Comparison of ENCODE assay signal across 19 cellular contexts in the genomic region with DNA sequence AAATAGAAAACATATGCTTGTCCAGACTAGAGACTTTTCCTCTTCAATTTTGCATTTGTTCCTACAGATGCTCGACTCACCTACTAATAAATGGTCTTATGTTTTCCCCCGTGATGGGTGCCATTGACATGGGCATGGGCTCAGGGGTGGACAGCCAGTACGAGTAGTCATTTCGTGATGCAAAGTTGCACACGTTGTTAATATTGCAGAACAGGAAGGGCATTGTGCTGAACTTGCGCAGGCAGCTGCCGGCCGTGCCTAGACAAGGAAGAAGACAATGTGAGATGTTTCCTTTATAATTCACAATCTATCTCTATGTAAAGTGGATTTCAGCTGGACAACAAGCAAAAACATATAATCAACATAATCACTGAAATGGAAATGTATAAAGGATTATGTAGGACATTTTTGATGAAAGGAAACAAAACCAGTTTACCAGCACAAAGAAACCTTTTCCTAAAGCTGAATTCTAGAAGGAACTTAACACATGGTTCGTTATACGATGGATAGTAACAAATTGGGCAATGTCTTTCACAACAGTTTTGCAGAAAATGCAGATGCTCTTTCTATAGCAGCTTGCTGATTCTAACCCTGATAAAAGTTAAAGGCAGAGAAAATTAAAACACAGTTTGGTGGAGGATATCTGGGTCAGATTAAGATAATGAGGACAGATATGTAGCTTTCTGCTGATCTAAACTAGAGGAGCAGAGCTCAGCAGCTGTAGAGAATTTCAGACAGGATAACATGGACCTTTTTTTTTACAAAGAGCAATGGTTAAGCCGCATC.
DNase-seq lines count a peak whose midpoint lies in the region; ATAC-seq and TF ChIP-seq lines count a peak whose summit lies in the region.
"Had no signal": no experiment of that assay in that cellular context is flagged by ENCODE, and none has a peak within 500 bp of the region (broad histone marks: within the 10 kb centered on the region; RNA-seq: fewer than 3 reads in every experiment).

No MANE protein-coding gene starts in this region.

- 40 to 59% (median 51%) methylated on average over 11 of the region's 11 CpGs for WGBS in spleen, 5 donors

- H3K4me1 ChIP-seq in left ventricle myocardium inferior (peaks cover 25% of the 10 kb centered on the region), spleen (peaks cover 0 to 32% (median 7%) of the 10 kb centered on the region in 6 donors), tibial artery (no peaks in the 10 kb centered on the region)
- H3K4me1 ChIP-seq: Peyer's patch, prostate gland had no signal

- no peak for ATAC-seq in GM21528 (IDR thresholded peaks at IDR 0.05; ENCODE audit: low FRiP score, unreplicated experiment)
- ATAC-seq: body of pancreas had no signal

- no peak for TF ChIP-seq POLR2A in spleen (IDR thresholded peaks at IDR 0.05)

- TF ChIP-seq CTCF in left ventricle myocardium inferior (IDR thresholded peaks at IDR 0.05; ENCODE audit: borderline replicate concordance) = no peak
- no peak for TF ChIP-seq CTCF in spleen (IDR thresholded peaks at IDR 0.05 in 8 of 11, conservative IDR thresholded peaks at IDR 0.05 in 3 of 11)
- TF ChIP-seq CTCF in tibial artery (IDR thresholded peaks at IDR 0.05) = no peak
- TF ChIP-seq CTCF in dorsolateral prefrontal cortex (IDR thresholded peaks at IDR 0.05 in 54 of 56, conservative IDR thresholded peaks at IDR 0.05 in 2 of 56; ENCODE audit: low read depth in 1 of 56, partially characterized antibody in 56 of 56) = no peak

- H3K9me3 ChIP-seq in left ventricle myocardium inferior (replicated peaks) (no peaks in the 10 kb centered on the region), spleen (no peaks in the 10 kb centered on the region), tibial artery (no peaks in the 10 kb centered on the region)
- H3K9me3 ChIP-seq: body of pancreas, Peyer's patch, prostate gland had no signal

- no peak overlapping the region for H3K4me3 ChIP-seq in left ventricle myocardium inferior
- peak overlapping the region in 1 of 8 donors; percentile 53 for H3K4me3 ChIP-seq in spleen
- no peak overlapping the region for H3K4me3 ChIP-seq in tibial artery
- H3K4me3 ChIP-seq in dorsolateral prefrontal cortex = no peak overlapping the region
- H3K4me3 ChIP-seq: body of pancreas, Peyer's patch, prostate gland had no signal

- no peaks in the 10 kb centered on the region for H3K27me3 ChIP-seq in left ventricle myocardium inferior (ENCODE audit: low read depth)
- H3K27me3 ChIP-seq in spleen (replicated peaks in 1 of 7) = no peaks in the 10 kb centered on the region
- no peaks in the 10 kb centered on the region for H3K27me3 ChIP-seq in tibial artery
- H3K27me3 ChIP-seq in dorsolateral prefrontal cortex = peaks cover 0 to 3% (median 0%) of the 10 kb centered on the region in 45 donors
- H3K27me3 ChIP-seq: body of pancreas, Peyer's patch had no signal

- intact Hi-C loops in left ventricle myocardium inferior (cut with micrococcal nuclease) (no loop called here), spleen (cut with DNase I; ENCODE audit: low total_unique reads) (no loop called here), tibial artery (cut with DNase I; ENCODE audit: low total_unique reads) (no loop called here), dorsolateral prefrontal cortex (cut with DNase I) (no loop called here)

- peak overlapping the region; percentile 2 for H3K27ac ChIP-seq in left ventricle myocardium inferior (replicated peaks)
- H3K27ac ChIP-seq in spleen = peak overlapping the region in 7 of 8 donors; percentile 68 to 94 (median 91)
- H3K27ac ChIP-seq in tibial artery = no peak overlapping the region
- H3K27ac ChIP-seq in dorsolateral prefrontal cortex = peak overlapping the region in 2 of 59 donors; percentile 31 to 35
- H3K27ac ChIP-seq: Peyer's patch, prostate gland had no signal

- peaks cover 97% of the 10 kb centered on the region for H3K36me3 ChIP-seq in left ventricle myocardium inferior
- peaks cover 0 to 77% (median 18%) of the 10 kb centered on the region in 6 donors for H3K36me3 ChIP-seq in spleen
- H3K36me3 ChIP-seq in tibial artery = peaks cover 90 to 97% (median 92%) of the 10 kb centered on the region in 3 donors

- DNase-seq in NCI-H526 treated with DMSO at 0.1 percent for 48 hours (lab: John Stamatoyannopoulos, UW) (peak; percentile 14), SKM-1 treated with dmso at 0.1 percent for 144 hours (lab: John Stamatoyannopoulos, UW; ENCODE audit: unreplicated experiment) (peak; percentile 88), left ventricle myocardium inferior (peak; percentile 37), spleen (no peak), tibial artery (no peak), dorsolateral prefrontal cortex (no peak)
- DNase-seq: activated CD4-positive, alpha-beta memory T cell treated with anti-CD3 and anti-CD28 coated beads for 36 hours; activated T-cell treated with anti-CD3 and anti-CD28 coated beads, Interleukin-2, amount 50 U/mL, for 1 hour; Calu3; dermis blood vessel endothelial cell; immature natural killer cell; Karpas-422; NCI-H1436; NCI-H2171 treated with DMSO at 0.1 percent for 48 hours; NCI-H774; Peyer's patch had no signal

Comparison
In these comparisons a context has a peak if more than half of its experiments do, and no peak if none do; other contexts are left out.
1. DNase-seq: peak in NCI-H526 treated with DMSO at 0.1 percent for 48 hours (single experiment), SKM-1 treated with dmso at 0.1 percent for 144 hours (single experiment) and left ventricle myocardium inferior (single experiment); none in spleen (single experiment), tibial artery (0 of 2) and dorsolateral prefrontal cortex (0 of 10).
2. H3K27ac ChIP-seq: peak in left ventricle myocardium inferior (single experiment) and spleen (7 of 8); none in tibial artery (0 of 2).